In genomic region chr16:14001521-14001920, GRCh38 we compare ENCODE assay signal across 20 cellular contexts.
"Had no signal": no experiment of that assay in that cellular context is flagged by ENCODE, and none has a peak within 500 bp of the region (broad histone marks: within the 10 kb centered on the region; RNA-seq: fewer than 3 reads in every experiment).

No MANE protein-coding gene starts in this region.

- ATAC-seq: esophagus mucosa; heart left ventricle; mucosa of descending colon; naive thymus-derived CD8-positive, alpha-beta T cell; pancreas; sciatic nerve; stimulated activated naive CD8-positive, alpha-beta T cell treated with anti-CD3 and anti-CD28 coated beads, Interleukin-15, Interleukin-2, amounts not matched to agents 100 U/mL and 50 U/mL, for 24 hours had no signal

- H3K4me3 ChIP-seq: colonic mucosa, heart left ventricle, mucosa of descending colon, pancreas, suprapubic skin, tibial artery, upper lobe of left lung, vagina had no signal

- H3K27ac Mint-ChIP-seq: progenitor cell of endocrine pancreas had no signal

- H3K36me3 Mint-ChIP-seq: naive thymus-derived CD8-positive, alpha-beta T cell had no signal

- H3K4me3 Mint-ChIP-seq: naive thymus-derived CD8-positive, alpha-beta T cell; neural crest cell had no signal

- H3K27me3 ChIP-seq: colonic mucosa, heart left ventricle, pancreas, suprapubic skin, tibial artery, upper lobe of left lung, vagina had no signal

- H3K4me1 ChIP-seq: colonic mucosa had no signal

- H3K36me3 ChIP-seq: colonic mucosa, heart left ventricle, pancreas, suprapubic skin, tibial artery, upper lobe of left lung, vagina had no signal

- H3K27ac ChIP-seq: colonic mucosa, pancreas, suprapubic skin, tibial artery, upper lobe of left lung had no signal

- H3K9me3 ChIP-seq: colonic mucosa, heart left ventricle, mucosa of descending colon, pancreas, suprapubic skin, tibial artery, upper lobe of left lung, vagina had no signal

- H3K9me3 Mint-ChIP-seq: naive thymus-derived CD8-positive, alpha-beta T cell; neural crest cell had no signal

- DNase-seq: cerebellar nuclear complex; colonic mucosa; effector memory CD4-positive, alpha-beta T cell; heart left ventricle; hippocampal formation; kidney glomerular epithelial cell; mammary epithelial cell; mucosa of descending colon; naive thymus-derived CD8-positive, alpha-beta T cell; occipital lobe; pancreas; stimulated activated naive CD8-positive, alpha-beta T cell treated with anti-CD3 and anti-CD28 coated beads, Interleukin-15, Interleukin-2, amounts not matched to agents 100 U/mL and 50 U/mL, for 24 hours; tibial artery had no signal
